Comparison of ENCODE assay signal across 17 cellular contexts in the genomic region with DNA sequence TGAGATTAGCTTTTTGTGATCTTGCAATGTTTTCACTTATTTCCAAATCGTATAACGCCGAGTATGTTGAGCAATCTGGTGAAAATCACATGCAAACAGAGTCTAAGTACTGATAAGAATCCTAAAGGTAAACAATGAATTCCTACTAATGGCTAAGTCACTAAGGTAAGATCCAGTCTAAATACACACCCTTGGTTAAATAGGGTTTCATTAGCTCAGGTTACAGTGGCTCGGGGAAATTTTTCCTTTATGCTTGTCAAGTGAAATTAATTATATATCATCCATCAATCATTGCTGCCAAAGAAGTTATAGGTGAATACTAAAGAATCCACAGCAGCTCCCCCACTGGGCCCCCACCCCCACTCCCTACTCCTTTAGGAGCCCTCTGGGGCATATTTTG.
DNase-seq lines count a peak whose midpoint lies in the region; TF ChIP-seq lines count a peak whose summit lies in the region.
"Had no signal": no experiment of that assay in that cellular context is flagged by ENCODE, and none has a peak within 500 bp of the region (broad histone marks: within the 10 kb centered on the region; RNA-seq: fewer than 3 reads in every experiment).

No MANE protein-coding gene starts in this region.

- no peak overlapping the region for H3K27ac ChIP-seq in liver (ENCODE audit: low read depth in 1 of 2, low read length in 2 of 2)
- H3K27ac ChIP-seq: ovary had no signal

- H3K9me3 ChIP-seq in Caco-2 (no peaks in the 10 kb centered on the region), liver (ENCODE audit: control insufficient read depth in 4 of 4, low read length in 3 of 4) (no peaks in the 10 kb centered on the region)
- H3K9me3 ChIP-seq: ovary had no signal

- TF ChIP-seq RAD21 in liver (IDR thresholded peaks at IDR 0.05): no peak

- peaks cover 22% of the 10 kb centered on the region for H3K4me1 Mint-ChIP-seq in Caco-2 (ENCODE audit: low read depth, unreplicated experiment)
- H3K4me1 Mint-ChIP-seq: activated naive CD4-positive, alpha-beta T cell treated with anti-CD3 and anti-CD28 coated beads, Interleukin-2, amount 50 U/mL, for 24 hours had no signal

- H3K4me1 ChIP-seq in Caco-2: peaks cover 26% of the 10 kb centered on the region
- H3K4me1 ChIP-seq in liver (ENCODE audit: control insufficient read depth in 4 of 4, insufficient read depth in 4 of 4, low read length in 3 of 4): no peaks in the 10 kb centered on the region

- BruUV-seq in Caco-2 (replicated peaks; lab: Mats Ljungman, UMichigan): no TSS peak

- CTCF ChIA-PET in Caco-2 (lab: Charles Lee): interaction anchor here (0.6 to 1.6 kb wide), 3 partner anchors 329 to 941 kb away, joined by 3 to 5 read pairs (median 4); no protein-coding TSS in a partner anchor

- H3K9me3 Mint-ChIP-seq in Caco-2 (ENCODE audit: unreplicated experiment): no peaks in the 10 kb centered on the region
- H3K9me3 Mint-ChIP-seq: activated naive CD4-positive, alpha-beta T cell treated with anti-CD3 and anti-CD28 coated beads, Interleukin-2, amount 50 U/mL, for 24 hours had no signal

- intact Hi-C loops in Caco-2 (cut with micrococcal nuclease; ENCODE audit: unreplicated experiment): loop anchor here (1.0 to 2.0 kb wide), 7 partner anchors 12 to 407 kb away; a partner anchor contains a TSS

- peaks cover 6% of the 10 kb centered on the region for H3K36me3 Mint-ChIP-seq in Caco-2 (ENCODE audit: insufficient read depth, unreplicated experiment)
- H3K36me3 Mint-ChIP-seq: activated naive CD4-positive, alpha-beta T cell treated with anti-CD3 and anti-CD28 coated beads, Interleukin-2, amount 50 U/mL, for 24 hours had no signal

- H3K4me3 Mint-ChIP-seq in Caco-2 (ENCODE audit: unreplicated experiment): peak overlapping the region; percentile 35
- H3K4me3 Mint-ChIP-seq: activated naive CD4-positive, alpha-beta T cell treated with anti-CD3 and anti-CD28 coated beads, Interleukin-2, amount 50 U/mL, for 24 hours had no signal

- no peaks in the 10 kb centered on the region for H3K36me3 ChIP-seq in Caco-2 (ENCODE audit: control insufficient read depth, insufficient read depth, low read length)
- no peaks in the 10 kb centered on the region for H3K36me3 ChIP-seq in liver (ENCODE audit: control insufficient read depth in 4 of 4, insufficient read depth in 3 of 4, low read depth in 1 of 4, low read length in 3 of 4)
- H3K36me3 ChIP-seq: ovary had no signal

- peak; percentile 61 to 69 for DNase-seq in Caco-2
- peak; percentile 31 for DNase-seq in HuH-7 (ENCODE audit: low spot score)
- DNase-seq in NCI-H748 treated with DMSO at 0.1 percent for 48 hours (lab: John Stamatoyannopoulos, UW): peak; percentile 5
- no peak for DNase-seq in SKM-1 treated with dmso at 0.1 percent for 144 hours (lab: John Stamatoyannopoulos, UW; ENCODE audit: unreplicated experiment)
- DNase-seq in DMS 273 treated with DMSO at 0.1 percent for 48 hours (lab: John Stamatoyannopoulos, UW): no peak
- no peak for DNase-seq in NCI-H345 treated with DMSO at 0.1 percent for 48 hours (lab: John Stamatoyannopoulos, UW; ENCODE audit: unreplicated experiment)
- no peak for DNase-seq in amniotic stem cell (lab: John Stamatoyannopoulos, UW)
- DNase-seq: activated CD4-positive, alpha-beta T cell treated with anti-CD3 and anti-CD28 coated beads, Interleukin-2, amount 50 U/mL, for 1 hour; foreskin fibroblast; left ventricle myocardium superior; NCI-H1048; NCI-H82; ovary; stimulated activated CD4-positive, alpha-beta T cell treated with anti-CD3 and anti-CD28 coated beads, Interleukin-2, amount 100 ng/mL, for 24 hours had no signal

- H3K9ac ChIP-seq in liver (ENCODE audit: low read depth in 1 of 2, low read length in 2 of 2): no peak overlapping the region

- no peak overlapping the region for H3K4me3 ChIP-seq in Caco-2 (ENCODE audit: low read depth, low read length)
- H3K4me3 ChIP-seq in liver (ENCODE audit: low read depth in 1 of 3, low read length in 3 of 3): no peak overlapping the region
- H3K4me3 ChIP-seq: GM12878, ovary had no signal

- H3K27me3 ChIP-seq in Caco-2 (replicated peaks; ENCODE audit: control insufficient read depth, insufficient read depth, low read length): no peaks in the 10 kb centered on the region
- H3K27me3 ChIP-seq in liver (ENCODE audit: control insufficient read depth in 4 of 4, insufficient read depth in 4 of 4, low read length in 3 of 4): no peaks in the 10 kb centered on the region
- H3K27me3 ChIP-seq: ovary had no signal

- 23% methylated on average over 4 of the region's 4 CpGs for WGBS in liver

- POLR2A ChIA-PET in Caco-2 (lab: Charles Lee): no interaction called here

- peak overlapping the region; percentile 87 for H3K27ac Mint-ChIP-seq in Caco-2 (ENCODE audit: unreplicated experiment)
- H3K27ac Mint-ChIP-seq: activated naive CD4-positive, alpha-beta T cell treated with anti-CD3 and anti-CD28 coated beads, Interleukin-2, amount 50 U/mL, for 24 hours had no signal

- no peak for TF ChIP-seq CTCF in Caco-2 (IDR thresholded peaks at IDR 0.05; ENCODE audit: insufficient read depth in 1 of 2, low read depth in 1 of 2, low read length in 1 of 2, severe bottlenecking in 1 of 2, unreplicated experiment in 1 of 2)
- TF ChIP-seq CTCF in liver (IDR thresholded peaks at IDR 0.05; ENCODE audit: low read depth, low read length, missing input control): no peak

- no peaks in the 10 kb centered on the region for H3K27me3 Mint-ChIP-seq in Caco-2 (ENCODE audit: insufficient read depth, unreplicated experiment)
- H3K27me3 Mint-ChIP-seq: activated naive CD4-positive, alpha-beta T cell treated with anti-CD3 and anti-CD28 coated beads, Interleukin-2, amount 50 U/mL, for 24 hours had no signal

TF ChIP-seq in liver, 16 proteins besides CTCF, POLR2A, EP300 and RAD21:
- TF ChIP-seq FOXA2 (IDR thresholded peaks at IDR 0.05) (peak; percentile 46), HNF4A (conservative IDR thresholded peaks at IDR 0.05) (no peak), EGR1 (IDR thresholded peaks at IDR 0.05; ENCODE audit: low read depth in 2 of 2) (no peak), SP1 (IDR thresholded peaks at IDR 0.05) (no peak), JUND (IDR thresholded peaks at IDR 0.05) (no peak), TAF1 (conservative IDR thresholded peaks at IDR 0.05) (no peak), FOXA1 (IDR thresholded peaks at IDR 0.05) (no peak)
- TF ChIP-seq, protein P1, sequence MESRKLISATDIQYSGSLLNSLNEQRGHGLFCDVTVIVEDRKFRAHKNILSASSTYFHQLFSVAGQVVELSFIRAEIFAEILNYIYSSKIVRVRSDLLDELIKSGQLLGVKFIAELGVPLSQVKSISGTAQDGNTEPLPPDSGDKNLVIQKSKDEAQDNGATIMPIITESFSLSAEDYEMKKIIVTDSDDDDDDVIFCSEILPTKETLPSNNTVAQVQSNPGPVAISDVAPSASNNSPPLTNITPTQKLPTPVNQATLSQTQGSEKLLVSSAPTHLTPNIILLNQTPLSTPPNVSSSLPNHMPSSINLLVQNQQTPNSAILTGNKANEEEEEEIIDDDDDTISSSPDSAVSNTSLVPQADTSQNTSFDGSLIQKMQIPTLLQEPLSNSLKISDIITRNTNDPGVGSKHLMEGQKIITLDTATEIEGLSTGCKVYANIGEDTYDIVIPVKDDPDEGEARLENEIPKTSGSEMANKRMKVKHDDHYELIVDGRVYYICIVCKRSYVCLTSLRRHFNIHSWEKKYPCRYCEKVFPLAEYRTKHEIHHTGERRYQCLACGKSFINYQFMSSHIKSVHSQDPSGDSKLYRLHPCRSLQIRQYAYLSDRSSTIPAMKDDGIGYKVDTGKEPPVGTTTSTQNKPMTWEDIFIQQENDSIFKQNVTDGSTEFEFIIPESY (IDR thresholded peaks at IDR 0.05): no peak
TF ChIP-seq in liver: peak in this region for 1.

Comparison
In these comparisons a context has a peak if more than half of its experiments do, and no peak if none do; other contexts are left out.
1. DNase-seq: peak in Caco-2 (2 of 2), HuH-7 (single experiment) and NCI-H748 treated with DMSO at 0.1 percent for 48 hours (single experiment); none in SKM-1 treated with dmso at 0.1 percent for 144 hours (single experiment), DMS 273 treated with DMSO at 0.1 percent for 48 hours (single experiment), NCI-H345 treated with DMSO at 0.1 percent for 48 hours (single experiment) and amniotic stem cell (single experiment).